ENCODE assay signal across 11 cellular contexts in genomic region chr10:97781541-97782331, GRCh38. TPM values are rescaled to one million over a fixed set of nuclear protein-coding genes. Genes with fewer than 3 reads are reported as not detected.
DNase-seq lines count a peak whose midpoint lies in the region; ATAC-seq and TF ChIP-seq lines count a peak whose summit lies in the region.
"Had no signal": no experiment of that assay in that cellular context is flagged by ENCODE, and none has a peak within 500 bp of the region (broad histone marks: within the 10 kb centered on the region; RNA-seq: fewer than 3 reads in every experiment).

No MANE protein-coding gene starts in this region.

- H3K36me3 ChIP-seq in mammary epithelial cell (ENCODE audit: insufficient read depth, low read length): no peaks in the 10 kb centered on the region
- H3K36me3 ChIP-seq in right atrium auricular region: no peaks in the 10 kb centered on the region
- no peaks in the 10 kb centered on the region for H3K36me3 ChIP-seq in Karpas-422 (ENCODE audit: insufficient read depth, low read length)

- in situ Hi-C loops in mammary epithelial cell (cut with MboI; ENCODE audit: low sequenced_read_pairs in 2 of 2): loop anchor here (25.0 kb wide), 1 partner anchor 256 kb away; the partner anchor contains the start of gene CRTAC1 (in 2 of the 2)

- H2AFZ ChIP-seq in mammary epithelial cell (ENCODE audit: low read depth, low read length) (peak overlapping the region; percentile 24), Karpas-422 (ENCODE audit: low read length) (no peak overlapping the region)

- CTCF ChIA-PET in mammary epithelial cell (lab: Charles Lee; ENCODE audit: low non-redundant PET) (no interaction called here), MCF 10A (lab: Yijun Ruan, JAX) (interaction anchor here (0.5 to 3.9 kb wide), 3 partner anchors 9 to 154 kb away, joined by 3 to 29 read pairs (median 6); no protein-coding TSS in a partner anchor)

- H3K4me1 ChIP-seq in mammary epithelial cell (ENCODE audit: insufficient read depth, low read length) (peaks cover 18% of the 10 kb centered on the region), right atrium auricular region (peaks cover 9 to 52% of the 10 kb centered on the region in 2 donors), Karpas-422 (ENCODE audit: low read length) (no peaks in the 10 kb centered on the region)

- H3K9me3 ChIP-seq in mammary epithelial cell (replicated peaks; ENCODE audit: insufficient read depth, low read length) (no peaks in the 10 kb centered on the region), right atrium auricular region (no peaks in the 10 kb centered on the region), Karpas-422 (ENCODE audit: low read length) (no peaks in the 10 kb centered on the region)

- H3K4me2 ChIP-seq in mammary epithelial cell (ENCODE audit: insufficient read depth, low read depth, low read length) (no peak overlapping the region), Karpas-422 (ENCODE audit: low read depth, low read length, poor library complexity, severe bottlenecking) (no peak overlapping the region)
- H3K4me2 ChIP-seq: KMS-11 had no signal

- H3K9me3 Mint-ChIP-seq in MCF 10A (ENCODE audit: unreplicated experiment): no peaks in the 10 kb centered on the region
- no peaks in the 10 kb centered on the region for H3K9me3 Mint-ChIP-seq in activated T-cell treated with anti-CD3 and anti-CD28 coated beads, Interleukin-2, amount 50 U/mL, for 72 hours

- POLR2A ChIA-PET in MCF 10A (lab: Yijun Ruan, JAX): no interaction called here

- no peaks in the 10 kb centered on the region for H3K36me3 Mint-ChIP-seq in MCF 10A (ENCODE audit: insufficient read depth, unreplicated experiment)
- no peaks in the 10 kb centered on the region for H3K36me3 Mint-ChIP-seq in activated T-cell treated with anti-CD3 and anti-CD28 coated beads, Interleukin-2, amount 50 U/mL, for 72 hours (ENCODE audit: insufficient read depth in 2 of 2)

- dilution Hi-C loops in mammary epithelial cell (cut with HindIII; ENCODE audit: low sequenced_read_pairs): no loop called here

- no peak overlapping the region for H3K27ac Mint-ChIP-seq in MCF 10A (ENCODE audit: low read depth, unreplicated experiment)
- peak overlapping the region; percentile 81 for H3K27ac Mint-ChIP-seq in activated T-cell treated with anti-CD3 and anti-CD28 coated beads, Interleukin-2, amount 50 U/mL, for 72 hours

- H3K27ac ChIP-seq in mammary epithelial cell (ENCODE audit: insufficient read depth, low read depth, low read length) (no peak overlapping the region), right atrium auricular region (peak overlapping the region; percentile 71 to 73), Karpas-422 (ENCODE audit: low read length) (no peak overlapping the region)
- H3K27ac ChIP-seq: KMS-11 had no signal

- ATAC-seq in activated T-cell treated with anti-CD3 and anti-CD28 coated beads, Interleukin-2, amount 50 U/mL, for 72 hours (replicated peaks in 1 of 2): peak; percentile 68 to 70
- ATAC-seq in HG03097 (IDR thresholded peaks at IDR 0.05; ENCODE audit: low FRiP score, unreplicated experiment): no peak
- no peak for ATAC-seq in GM19452 (IDR thresholded peaks at IDR 0.05; ENCODE audit: unreplicated experiment)

- H3K4me3 Mint-ChIP-seq in MCF 10A (ENCODE audit: unreplicated experiment): no peak overlapping the region
- peak overlapping the region; percentile 6 to 38 for H3K4me3 Mint-ChIP-seq in activated T-cell treated with anti-CD3 and anti-CD28 coated beads, Interleukin-2, amount 50 U/mL, for 72 hours

- no peaks in the 10 kb centered on the region for H3K4me1 Mint-ChIP-seq in MCF 10A (ENCODE audit: insufficient read depth, unreplicated experiment)
- H3K4me1 Mint-ChIP-seq in activated T-cell treated with anti-CD3 and anti-CD28 coated beads, Interleukin-2, amount 50 U/mL, for 72 hours (ENCODE audit: low read depth): peaks cover 28% of the 10 kb centered on the region

- no peaks in the 10 kb centered on the region for H3K27me3 ChIP-seq in mammary epithelial cell (ENCODE audit: insufficient read depth, low read length)
- no peaks in the 10 kb centered on the region for H3K27me3 ChIP-seq in right atrium auricular region
- no peaks in the 10 kb centered on the region for H3K27me3 ChIP-seq in Karpas-422 (ENCODE audit: low read length)

- 72% methylated on average over 8 of the region's 14 CpGs for WGBS in mammary epithelial cell (ENCODE audit: low coverage, missing lambda C conversion rate)

- no peak for DNase-seq in mammary epithelial cell
- no peak for DNase-seq in MCF 10A (ENCODE audit: unreplicated experiment)
- DNase-seq in activated T-cell treated with anti-CD3 and anti-CD28 coated beads, Interleukin-2, amount 50 U/mL, for 72 hours: peak in 1 of 2 donors; percentile 13
- DNase-seq in right atrium auricular region (ENCODE audit: low spot score): no peak
- DNase-seq in NCI-H446 (lab: John Stamatoyannopoulos, UW): no peak
- DNase-seq in Karpas-422: no peak
- DNase-seq: activated CD4-positive, alpha-beta T cell treated with anti-CD3 and anti-CD28 coated beads, Interleukin-2, amount 50 U/mL, for 4 hours; NCI-H187 had no signal

- no peaks in the 10 kb centered on the region for H3K79me2 ChIP-seq in mammary epithelial cell (ENCODE audit: insufficient read depth, low read length)
- no peaks in the 10 kb centered on the region for H3K79me2 ChIP-seq in Karpas-422 (ENCODE audit: low read length)

- H3K9ac ChIP-seq in mammary epithelial cell (ENCODE audit: insufficient read depth, low read length) (no peak overlapping the region), Karpas-422 (ENCODE audit: low read length) (no peak overlapping the region)
- H3K9ac ChIP-seq: KMS-11 had no signal

- H3K9me2 ChIP-seq in Karpas-422 (replicated peaks; ENCODE audit: insufficient read depth, low read length): no peaks in the 10 kb centered on the region

- no peaks in the 10 kb centered on the region for H3K27me3 Mint-ChIP-seq in MCF 10A (ENCODE audit: insufficient read depth, unreplicated experiment)
- no peaks in the 10 kb centered on the region for H3K27me3 Mint-ChIP-seq in activated T-cell treated with anti-CD3 and anti-CD28 coated beads, Interleukin-2, amount 50 U/mL, for 72 hours (ENCODE audit: low read depth)

- no TSS peak for BruUV-seq in mammary epithelial cell (replicated peaks; lab: Mats Ljungman, UMichigan)
- BruUV-seq in MCF 10A (replicated peaks; lab: Mats Ljungman, UMichigan): no TSS peak

- intact Hi-C loops in mammary epithelial cell (cut with micrococcal nuclease) (loop anchor here (10.0 kb wide), 1 partner anchor 263 kb away; no protein-coding TSS in a partner anchor), MCF 10A (cut with micrococcal nuclease) (no loop called here)

- H4K20me1 ChIP-seq in mammary epithelial cell (ENCODE audit: insufficient read depth, low read length) (no peaks in the 10 kb centered on the region), Karpas-422 (ENCODE audit: insufficient read depth, low read depth, low read length) (no peaks in the 10 kb centered on the region)

- TF ChIP-seq CTCF in mammary epithelial cell (conservative IDR thresholded peaks at IDR 0.05 in 1 of 2, IDR thresholded peaks at IDR 0.05 in 1 of 2; ENCODE audit: extremely low read depth in 1 of 2, insufficient read depth in 1 of 2, low read depth in 1 of 2, low read length in 2 of 2): no peak
- TF ChIP-seq CTCF in MCF 10A (IDR thresholded peaks at IDR 0.05; ENCODE audit: unreplicated experiment): no peak
- no peak for TF ChIP-seq CTCF in right atrium auricular region (IDR thresholded peaks at IDR 0.05)

- H3K4me3 ChIP-seq in mammary epithelial cell (replicated peaks in 1 of 3; ENCODE audit: insufficient read depth in 1 of 3, low read depth in 2 of 3, low read length in 3 of 3) (no peak overlapping the region), right atrium auricular region (no peak overlapping the region), Karpas-422 (ENCODE audit: low read length) (no peak overlapping the region)

RNA-seq across cellular contexts. Expression of gene SFRP5, which starts 9.9 kb away (rescaled TPM):
- total RNA-seq in mammary epithelial cell (not detected), MCF 10A (2022) (not detected in 2 replicates), right atrium auricular region (100 to 1,000 TPM; 140 to 260 TPM)
- not detected for polyA plus RNA-seq in mammary epithelial cell
- 0.31 TPM for polyA minus RNA-seq in mammary epithelial cell
- total RNA-seq in activated T-cell treated with anti-CD3 and anti-CD28 coated beads, Interleukin-2, amount 50 U/mL, for 72 hours: not detected
- total RNA-seq in Karpas-422 (2014; rRNA removed; shearing (Covaris generic); ENCODE audit: low replicate concordance): not detected in 2 replicates

RNA-seq across cellular contexts. Expression of gene ZFYVE27, which starts 44.8 kb away (rescaled TPM):
- total RNA-seq in mammary epithelial cell: 10 to 100 TPM; 26.8 to 33.5 TPM
- 14.3 TPM for polyA plus RNA-seq in mammary epithelial cell
- 9.4 TPM for polyA minus RNA-seq in mammary epithelial cell
- 25.7 and 28.7 TPM in 2 replicates for total RNA-seq in MCF 10A (2022)
- 10 to 100 TPM; 33.7 to 40.0 TPM for total RNA-seq in activated T-cell treated with anti-CD3 and anti-CD28 coated beads, Interleukin-2, amount 50 U/mL, for 72 hours
- 10 to 100 TPM; 14.6 to 16.1 TPM for total RNA-seq in right atrium auricular region
- total RNA-seq in Karpas-422 (2014; rRNA removed; shearing (Covaris generic); ENCODE audit: low replicate concordance): 16.9 and 19.6 TPM in 2 replicates

Comparison
In these comparisons a context has a peak if more than half of its experiments do, and no peak if none do; other contexts are left out.
1. H3K27ac ChIP-seq: peak in right atrium auricular region (2 of 2); none in mammary epithelial cell (single experiment) and Karpas-422 (single experiment).
2. ATAC-seq: peak in activated T-cell treated with anti-CD3 and anti-CD28 coated beads, Interleukin-2, amount 50 U/mL, for 72 hours (2 of 2); none in HG03097 (single experiment) and GM19452 (single experiment).
3. RNA of gene SFRP5, which starts 9.9 kb away (total RNA-seq): 140 to 260 TPM in right atrium auricular region; not detected in activated T-cell treated with anti-CD3 and anti-CD28 coated beads, Interleukin-2, amount 50 U/mL, for 72 hours, not detected in mammary epithelial cell, not detected in MCF 10A and not detected in Karpas-422; every median in the first group is over 100 times any median in the second.